Comparison of ENCODE assay signal across 14 cellular contexts in genomic region chr16:62392698-62393097, GRCh38.
A peak's percentile ranks its signal among the peaks of the same experiment; 100 is the strongest.
DNase-seq lines count a peak whose midpoint lies in the region; ATAC-seq and TF ChIP-seq lines count a peak whose summit lies in the region.
"Had no signal": no experiment of that assay in that cellular context is flagged by ENCODE, and none has a peak within 500 bp of the region (broad histone marks: within the 10 kb centered on the region; RNA-seq: fewer than 3 reads in every experiment).

No MANE protein-coding gene starts in this region.

- no peaks in the 10 kb centered on the region for H3K79me2 ChIP-seq in GM23338 (replicated peaks; ENCODE audit: insufficient read depth)

- TF ChIP-seq EP300 in sigmoid colon (IDR thresholded peaks at IDR 0.05), result no peak

- H3K27ac ChIP-seq in GM23338 (ENCODE audit: low read depth) (no peak overlapping the region), sigmoid colon (no peak overlapping the region), dorsolateral prefrontal cortex (no peak overlapping the region)

- no peak for TF ChIP-seq CTCF in GM23338 (conservative IDR thresholded peaks at IDR 0.05; ENCODE audit: low read depth in 2 of 2)
- no peak for TF ChIP-seq CTCF in sigmoid colon (IDR thresholded peaks at IDR 0.05)
- TF ChIP-seq CTCF in dorsolateral prefrontal cortex (IDR thresholded peaks at IDR 0.05 in 54 of 56, conservative IDR thresholded peaks at IDR 0.05 in 2 of 56; ENCODE audit: low read depth in 1 of 56, partially characterized antibody in 56 of 56), result no peak

- H3K27ac Mint-ChIP-seq in GM23338, result no peak overlapping the region
- H3K27ac Mint-ChIP-seq: B cell; CD4-positive, alpha-beta T cell had no signal

- no peaks in the 10 kb centered on the region for H3K9me2 ChIP-seq in GM23338 (ENCODE audit: insufficient read depth)

- H3K36me3 ChIP-seq in GM23338 (ENCODE audit: insufficient read depth) (no peaks in the 10 kb centered on the region), sigmoid colon (no peaks in the 10 kb centered on the region)

- no peaks in the 10 kb centered on the region for H3F3A ChIP-seq in GM23338 (replicated peaks; ENCODE audit: low read depth)

- no peak overlapping the region for H3K4me2 ChIP-seq in GM23338

- no peaks in the 10 kb centered on the region for H3K9me3 ChIP-seq in sigmoid colon

- 71 to 73% methylated on average over 6 of the region's 6 CpGs for WGBS in sigmoid colon, 2 donors

- no peak overlapping the region for H2AFZ ChIP-seq in GM23338

- ATAC-seq in GM23338, result peak; percentile 45; the same call in 2 of the 3 replicates
- peak; percentile 41 for ATAC-seq in left colon
- no peak for ATAC-seq in HG03378 (IDR thresholded peaks at IDR 0.05; ENCODE audit: unreplicated experiment)
- ATAC-seq: GM12878 had no signal

- no peak overlapping the region for H3K4me3 Mint-ChIP-seq in GM23338
- H3K4me3 Mint-ChIP-seq: B cell; CD4-positive, alpha-beta T cell had no signal

- H3K27me3 Mint-ChIP-seq in GM23338 (ENCODE audit: insufficient read depth, low read depth, poor library complexity), result no peaks in the 10 kb centered on the region
- H3K27me3 Mint-ChIP-seq: B cell; CD4-positive, alpha-beta T cell had no signal

- H3K4me3 ChIP-seq in GM23338 (no peak overlapping the region), sigmoid colon (no peak overlapping the region), dorsolateral prefrontal cortex (no peak overlapping the region)
- H3K4me3 ChIP-seq: GM12878 had no signal

- H4K20me1 ChIP-seq in GM23338 (replicated peaks; ENCODE audit: insufficient read depth), result no peaks in the 10 kb centered on the region

- no peaks in the 10 kb centered on the region for H3K4me1 Mint-ChIP-seq in GM23338
- H3K4me1 Mint-ChIP-seq: B cell had no signal

- TF ChIP-seq POLR2A in sigmoid colon (IDR thresholded peaks at IDR 0.05), result no peak

- H3K9me3 Mint-ChIP-seq in GM23338, result no peaks in the 10 kb centered on the region

- H3K27me3 ChIP-seq in GM23338 (ENCODE audit: insufficient read depth) (no peaks in the 10 kb centered on the region), sigmoid colon (no peaks in the 10 kb centered on the region), dorsolateral prefrontal cortex (no peaks in the 10 kb centered on the region)

- H3K36me3 Mint-ChIP-seq in GM23338 (ENCODE audit: low read depth), result no peaks in the 10 kb centered on the region

- intact Hi-C loops in left colon (cut with DNase I, micrococcal nuclease), result no loop called here
- intact Hi-C loops in sigmoid colon (cut with DNase I), result no loop called here
- intact Hi-C loops in dorsolateral prefrontal cortex (cut with DNase I), result no loop called here

- H3K4me1 ChIP-seq in GM23338 (ENCODE audit: insufficient read depth) (no peaks in the 10 kb centered on the region), sigmoid colon (no peaks in the 10 kb centered on the region)

- DNase-seq in GM23338 (ENCODE audit: low spot score), result no peak
- DNase-seq in NCI-H69 (lab: John Stamatoyannopoulos, UW), result peak; percentile 18
- no peak for DNase-seq in left colon
- DNase-seq in sigmoid colon, result peak; percentile 58
- no peak for DNase-seq in dorsolateral prefrontal cortex
- DNase-seq in cerebellar nuclear complex (lab: John Stamatoyannopoulos, UW), result no peak
- DNase-seq: C1 segment of cervical spinal cord; Calu3; CD4-positive, alpha-beta T cell; DMS 273 treated with DMSO at 0.1 percent for 48 hours; IMR-90 had no signal

TF ChIP-seq in GM23338, 12 proteins besides CTCF, POLR2A, EP300 and RAD21:
- TF ChIP-seq EZH2 (IDR thresholded peaks at IDR 0.05; ENCODE audit: low read depth, unreplicated experiment) (no peak), CREB1 (CRISPR knock-in tag; IDR thresholded peaks at IDR 0.05; ENCODE audit: low read depth) (no peak), NANOG (IDR thresholded peaks at IDR 0.05; ENCODE audit: borderline replicate concordance) (no peak), STAT1 (IDR thresholded peaks at IDR 0.05; ENCODE audit: unreplicated experiment) (no peak), ZNF462 (CRISPR knock-in tag; IDR thresholded peaks at IDR 0.05) (no peak), EZH2phosphoT487 (IDR thresholded peaks at IDR 0.05; ENCODE audit: unreplicated experiment) (no peak)

Comparison
In these comparisons a context has a peak if more than half of its experiments do, and no peak if none do; other contexts are left out.
1. DNase-seq: peak in NCI-H69 (single experiment) and sigmoid colon (single experiment); none in GM23338 (single experiment), left colon (0 of 2), dorsolateral prefrontal cortex (0 of 10) and cerebellar nuclear complex (0 of 2).